Comparison of ENCODE assay signal across 16 cellular contexts in genomic region chr12:55696796-55697462, GRCh38. TPM values are rescaled to one million over a fixed set of nuclear protein-coding genes. Genes with fewer than 3 reads are reported as not detected.
DNase-seq lines count a peak whose midpoint lies in the region; ATAC-seq and TF ChIP-seq lines count a peak whose summit lies in the region.
"Had no signal": no experiment of that assay in that cellular context is flagged by ENCODE, and none has a peak within 500 bp of the region (broad histone marks: within the 10 kb centered on the region; RNA-seq: fewer than 3 reads in every experiment).

No MANE protein-coding gene starts in this region.

- TF ChIP-seq EP300 in sigmoid colon (IDR thresholded peaks at IDR 0.05): no peak

- H3K27me3 ChIP-seq in right cardiac atrium (ENCODE audit: control insufficient read depth, insufficient read depth): no peaks in the 10 kb centered on the region
- H3K27me3 ChIP-seq in right lobe of liver: no peaks in the 10 kb centered on the region
- H3K27me3 ChIP-seq in sigmoid colon: no peaks in the 10 kb centered on the region

- 84% methylated on average over 19 of the region's 19 CpGs for WGBS in right cardiac atrium
- WGBS in right lobe of liver (ENCODE audit: insufficient coverage, low coverage, low lambda C conversion rate, missing lambda C conversion rate): 73% methylated on average over 4 of the region's 19 CpGs
- WGBS in sigmoid colon, 2 donors: 85 to 87% methylated on average over 19 of the region's 19 CpGs

- H3K27ac ChIP-seq in right cardiac atrium (ENCODE audit: low read length): no peak overlapping the region
- H3K27ac ChIP-seq in right lobe of liver: no peak overlapping the region
- H3K27ac ChIP-seq in sigmoid colon: peak overlapping the region in 1 of 4 donors; percentile 21

- TF ChIP-seq CTCF in right lobe of liver (IDR thresholded peaks at IDR 0.05): no peak
- no peak for TF ChIP-seq CTCF in sigmoid colon (IDR thresholded peaks at IDR 0.05)

- ATAC-seq in right cardiac atrium: no peak
- no peak for ATAC-seq in Right ventricle myocardium superior (ENCODE audit: poor library complexity)
- no peak for ATAC-seq in right lobe of liver
- no peak for ATAC-seq in HG03175 (IDR thresholded peaks at IDR 0.05; ENCODE audit: unreplicated experiment)

- H3K9me3 ChIP-seq in right cardiac atrium (ENCODE audit: control insufficient read depth, low read length): no peaks in the 10 kb centered on the region
- no peaks in the 10 kb centered on the region for H3K9me3 ChIP-seq in right lobe of liver
- no peaks in the 10 kb centered on the region for H3K9me3 ChIP-seq in sigmoid colon

- H3K4me1 ChIP-seq in right cardiac atrium (ENCODE audit: control insufficient read depth, insufficient read depth, low read length) (no peaks in the 10 kb centered on the region), right lobe of liver (no peaks in the 10 kb centered on the region), sigmoid colon (peaks cover 0 to 31% (median 19%) of the 10 kb centered on the region in 4 donors)

- no peak for TF ChIP-seq POLR2A in right lobe of liver (IDR thresholded peaks at IDR 0.05)
- TF ChIP-seq POLR2A in sigmoid colon (IDR thresholded peaks at IDR 0.05): no peak

- intact Hi-C loops in right cardiac atrium (cut with DNase I): no loop called here
- intact Hi-C loops in Right ventricle myocardium superior (cut with DNase I): no loop called here
- intact Hi-C loops in right lobe of liver (cut with DNase I): no loop called here
- intact Hi-C loops in sigmoid colon (cut with DNase I): no loop called here

- H3K36me3 ChIP-seq in right lobe of liver: no peaks in the 10 kb centered on the region
- peaks cover 35 to 92% (median 60%) of the 10 kb centered on the region in 4 donors for H3K36me3 ChIP-seq in sigmoid colon

- H3K4me3 ChIP-seq in right cardiac atrium (ENCODE audit: low read length) (no peak overlapping the region), right lobe of liver (no peak overlapping the region), sigmoid colon (no peak overlapping the region)

- DNase-seq in right cardiac atrium (peak in 2 of 3 donors; percentile 33 to 47), Right ventricle myocardium superior (no peak), right lobe of liver (peak in 2 of 3 donors; percentile 38 to 42), sigmoid colon (peak; percentile 57), AML-193 (lab: John Stamatoyannopoulos, UW) (no peak), NCI-H69 (lab: John Stamatoyannopoulos, UW) (no peak)
- DNase-seq: ACHN, COR-L47, DMS153, HFFc6, NCI-H187, NCI-H345, NCI-H526 treated with DMSO at 0.1 percent for 48 hours, OCI-M1, SIG-M5 had no signal

RNA-seq across cellular contexts. Expression of gene ITGA7, which starts 10.8 kb away (rescaled TPM):
- 100 to 1,000 TPM; 465 to 674 (median 604) TPM for total RNA-seq in right cardiac atrium
- 288 TPM for polyA plus RNA-seq in right cardiac atrium
- 437 TPM for total RNA-seq in Right ventricle myocardium superior
- 10 to 100 TPM in 3 of 6 experiments, 1 to 10 TPM in 3; 3.1 to 20.1 (median 8.3) TPM for total RNA-seq in right lobe of liver
- 100 to 1,000 TPM in 3 of 4 donors, 10 to 100 TPM in 1; 66.6 to 588 (median 204) TPM for total RNA-seq in sigmoid colon
- polyA plus RNA-seq in sigmoid colon: 10 to 100 TPM in 1 of 3 donors, 1 to 10 TPM in 2; 1.8 to 21.0 (median 3.6) TPM

RNA-seq across cellular contexts. Expression of gene BLOC1S1, which starts 18.9 kb away (rescaled TPM):
- 100 to 1,000 TPM; 134 to 149 (median 139) TPM for total RNA-seq in right cardiac atrium
- 205 TPM for polyA plus RNA-seq in right cardiac atrium
- 119 TPM for total RNA-seq in Right ventricle myocardium superior
- total RNA-seq in right lobe of liver: 100 to 1,000 TPM in 3 of 6 experiments, 10 to 100 TPM in 3; 81.8 to 175 (median 99.0) TPM
- total RNA-seq in sigmoid colon: 100 to 1,000 TPM; 173 to 356 (median 317) TPM
- polyA plus RNA-seq in sigmoid colon: 100 to 1,000 TPM; 329 to 655 (median 634) TPM

RNA-seq across cellular contexts. Expression of gene RDH5, which starts 23.3 kb away (rescaled TPM):
- total RNA-seq in right cardiac atrium (10 to 100 TPM; 15.9 to 27.7 (median 23.3) TPM), Right ventricle myocardium superior (10.1 TPM), right lobe of liver (10 to 100 TPM; 26.3 to 52.5 (median 43.0) TPM), sigmoid colon (10 to 100 TPM; 11.2 to 37.5 (median 32.1) TPM)
- polyA plus RNA-seq in right cardiac atrium (24.1 TPM), sigmoid colon (10 to 100 TPM in 2 of 3 donors, 1 to 10 TPM in 1; 8.4 to 34.4 (median 27.1) TPM)

RNA-seq across cellular contexts. Expression of gene CD63, which starts 31.9 kb away (rescaled TPM):
- 1,000 to 10,000 TPM; 1,076 to 1,430 (median 1,264) TPM for total RNA-seq in right cardiac atrium
- polyA plus RNA-seq in right cardiac atrium: 1,376 TPM
- 723 TPM for total RNA-seq in Right ventricle myocardium superior
- total RNA-seq in right lobe of liver: 100 to 1,000 TPM; 213 to 556 (median 317) TPM
- total RNA-seq in sigmoid colon: 100 to 1,000 TPM; 670 to 933 (median 849) TPM
- 1,000 to 10,000 TPM in 1 of 3 donors, 100 to 1,000 TPM in 2; 450 to 1,058 (median 486) TPM for polyA plus RNA-seq in sigmoid colon

RNA-seq across cellular contexts. Expression of gene GDF11, which starts 46.0 kb away (rescaled TPM):
- 10 to 100 TPM; 16.2 to 17.5 (median 16.7) TPM for total RNA-seq in right cardiac atrium
- 11.5 TPM for polyA plus RNA-seq in right cardiac atrium
- total RNA-seq in Right ventricle myocardium superior: 6.0 TPM
- under 1 TPM; 0.25 to 0.95 (median 0.54) TPM for total RNA-seq in right lobe of liver
- 10 to 100 TPM in 1 of 4 donors, 1 to 10 TPM in 3; 4.3 to 12.2 (median 4.6) TPM for total RNA-seq in sigmoid colon
- 1 to 10 TPM; 1.2 to 3.9 (median 2.4) TPM for polyA plus RNA-seq in sigmoid colon

Comparison
In these comparisons a context has a peak if more than half of its experiments do, and no peak if none do; other contexts are left out.
1. DNase-seq: peak in right cardiac atrium (2 of 3), right lobe of liver (2 of 3) and sigmoid colon (single experiment); none in Right ventricle myocardium superior (single experiment), AML-193 (0 of 2) and NCI-H69 (single experiment).